Comparison of ENCODE assay signal across 8 cellular contexts in the genomic region with DNA sequence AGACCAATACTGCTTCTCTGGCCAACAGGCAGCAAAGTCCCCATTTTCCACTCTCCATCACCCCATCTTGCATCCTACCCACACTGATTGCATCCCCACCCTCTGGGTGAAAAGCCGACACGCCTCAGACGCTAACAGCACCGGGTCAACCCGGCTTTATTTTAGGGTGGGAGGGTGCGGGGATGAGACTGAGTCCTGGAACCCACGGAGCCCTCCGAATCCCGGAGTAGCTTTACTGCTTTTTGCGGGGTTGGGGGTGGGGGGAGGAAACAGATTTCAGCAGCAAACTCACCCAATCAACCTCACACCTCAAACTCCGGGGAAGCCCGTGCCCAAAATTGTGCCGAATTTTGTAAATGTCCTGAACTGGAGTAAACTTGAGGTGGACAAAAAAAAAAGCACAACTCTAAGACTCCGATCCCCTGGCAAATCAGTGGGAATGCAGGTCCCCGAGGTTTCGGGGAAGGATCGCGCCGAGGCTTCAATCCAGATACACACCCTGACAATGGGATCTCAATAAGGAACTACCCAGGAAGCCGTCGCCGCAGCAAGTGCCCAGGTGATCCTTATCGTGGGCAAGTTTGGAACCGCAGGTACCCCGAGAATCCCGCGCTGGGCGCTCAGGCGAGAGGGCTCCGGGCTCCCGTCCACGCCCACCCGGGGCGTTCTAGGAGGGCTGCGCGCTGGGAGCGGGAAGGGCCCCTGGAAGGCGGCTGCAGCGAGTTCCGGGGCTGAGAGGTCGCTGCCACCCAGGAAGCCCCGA. TPM values are rescaled to one million over a fixed set of nuclear protein-coding genes. Genes with fewer than 3 reads are reported as not detected.
DNase-seq lines count a peak whose midpoint lies in the region; ATAC-seq and TF ChIP-seq lines count a peak whose summit lies in the region.

No MANE protein-coding gene starts in this region.

- H3K4me1 Mint-ChIP-seq in progenitor cell of endocrine pancreas (ENCODE audit: low read depth) = peaks cover 8% of the 10 kb centered on the region

- 2 to 3% methylated on average over 42 of the region's 42 CpGs for whole genome bisulfite sequencing in GM23248 (ENCODE audit: low coverage in 1 of 2, low lambda C conversion rate in 2 of 2, missing lambda C conversion rate in 2 of 2), 2 experiments

- H3K9me3 ChIP-seq in GM23248 (ENCODE audit: low read depth) = no peaks in the 10 kb centered on the region

- no peaks in the 10 kb centered on the region for H3K9me2 ChIP-seq in GM23248 (ENCODE audit: insufficient read depth)

- TF ChIP-seq CTCF in fibroblast of villous mesenchyme (IDR thresholded peaks at IDR 0.05; ENCODE audit: insufficient read depth, low read depth, low read length) (no peak), progenitor cell of endocrine pancreas (IDR thresholded peaks at IDR 0.05; ENCODE audit: unreplicated experiment) (no peak)

- peak overlapping the region; percentile 94 for H3K4me2 ChIP-seq in GM23248 (ENCODE audit: unreplicated experiment)

- no peaks in the 10 kb centered on the region for H4K20me1 ChIP-seq in GM23248 (ENCODE audit: insufficient read depth)

- H3K36me3 ChIP-seq in ACC112 (ENCODE audit: insufficient read depth, low read length) (no peaks in the 10 kb centered on the region), GM23248 (ENCODE audit: low read depth) (no peaks in the 10 kb centered on the region)

- in situ Hi-C loops in GM23248 (cut with MboI) = no loop called here

- peak overlapping the region; percentile 71 for H3K27ac Mint-ChIP-seq in progenitor cell of endocrine pancreas

- DNase-seq in GM23248 (peak; percentile 28), fibroblast of villous mesenchyme (ENCODE audit: low read depth) (no peak), progenitor cell of endocrine pancreas (ENCODE audit: low spot score, unreplicated experiment) (no peak), inferior parietal cortex (ENCODE audit: extremely low spot score) (no peak)
- DNase-seq in activated CD4-positive, alpha-beta T cell treated with anti-CD3 and anti-CD28 coated beads, Interleukin-2, amount 50 U/mL, for 1 hour = peak; percentile 6

- peaks cover 5% of the 10 kb centered on the region for H3K36me3 Mint-ChIP-seq in progenitor cell of endocrine pancreas (ENCODE audit: insufficient read depth)

- H3K9me3 Mint-ChIP-seq in progenitor cell of endocrine pancreas (ENCODE audit: low read depth) = no peaks in the 10 kb centered on the region

- peak overlapping the region; percentile 90 for H3K4me3 ChIP-seq in ACC112 (ENCODE audit: low read depth, low read length)
- H3K4me3 ChIP-seq in GM23248 = peak overlapping the region; percentile 82
- H3K4me3 ChIP-seq in fibroblast of villous mesenchyme (ENCODE audit: low read depth, low read length) = peak overlapping the region; percentile 76

- peak overlapping the region; percentile 78 for H2AFZ ChIP-seq in ACC112 (ENCODE audit: low read length, unreplicated experiment)
- H2AFZ ChIP-seq in GM23248 = peak overlapping the region; percentile 84

- H3F3A ChIP-seq in GM23248 (ENCODE audit: insufficient read depth) = peaks cover 15% of the 10 kb centered on the region

- H3K79me2 ChIP-seq in ACC112 (ENCODE audit: control insufficient read depth, insufficient read depth, low read length, unreplicated experiment) (no peaks in the 10 kb centered on the region), GM23248 (ENCODE audit: insufficient read depth) (no peaks in the 10 kb centered on the region)

- ATAC-seq in GM19351 (IDR thresholded peaks at IDR 0.05; ENCODE audit: unreplicated experiment) (no peak), GM19397 (IDR thresholded peaks at IDR 0.05; ENCODE audit: unreplicated experiment) (no peak)

- H3K27ac ChIP-seq in ACC112 (ENCODE audit: low read depth, low read length) (peak overlapping the region; percentile 45; the same call in 1 of the 2 replicates), GM23248 (peak overlapping the region; percentile 89)

- peak overlapping the region; percentile 87 for H3K4me3 Mint-ChIP-seq in progenitor cell of endocrine pancreas (ENCODE audit: low read depth)

- H3K27me3 ChIP-seq in ACC112 (ENCODE audit: insufficient read depth, low read length) = no peaks in the 10 kb centered on the region
- H3K27me3 ChIP-seq in GM23248 (replicated peaks; ENCODE audit: insufficient read depth) = no peaks in the 10 kb centered on the region

- H3K27me3 Mint-ChIP-seq in progenitor cell of endocrine pancreas = no peaks in the 10 kb centered on the region

- H3K4me1 ChIP-seq in ACC112 (ENCODE audit: control insufficient read depth, insufficient read depth, low read length, unreplicated experiment) (peaks cover 3% of the 10 kb centered on the region), GM23248 (ENCODE audit: insufficient read depth) (peaks cover 18% of the 10 kb centered on the region)

- H3K9ac ChIP-seq in GM23248 = peak overlapping the region; percentile 77

RNA-seq across cellular contexts. Expression of a gene that starts 1.1 kb away (rescaled TPM):
- 3.9 and 7.3 TPM in 2 replicates for total RNA-seq in GM23248 (2014; rRNA removed; shearing (Covaris generic))
- 3.1 and 4.2 TPM in 2 replicates for polyA plus RNA-seq in GM23248 (2016; fragmentation: Nextera tagmentation; extraction: Ambion mirVana)
- 2.3 and 9.1 TPM in 2 replicates for total RNA-seq in fibroblast of villous mesenchyme
- 33.4 and 35.4 TPM in 2 replicates for total RNA-seq in progenitor cell of endocrine pancreas

Comparison
In these comparisons a context has a peak if more than half of its experiments do, and no peak if none do; other contexts are left out.
1. DNase-seq: peak in GM23248 (single experiment) and activated CD4-positive, alpha-beta T cell treated with anti-CD3 and anti-CD28 coated beads, Interleukin-2, amount 50 U/mL, for 1 hour (single experiment); none in fibroblast of villous mesenchyme (single experiment), progenitor cell of endocrine pancreas (single experiment) and inferior parietal cortex (single experiment).
2. Peak in every context shown above with its lines, with median percentiles within 50 percentile points of each other: H3K4me3 ChIP-seq.